In genomic region chr10:21694646-21695045, GRCh38 we compare ENCODE assay signal across 1 cellular context.
TF ChIP-seq lines count a peak whose summit lies in the region.

No MANE protein-coding gene starts in this region.

TF ChIP-seq in K562, 482 proteins besides CTCF, POLR2A, EP300 and RAD21 (continued from another document):
- TF ChIP-seq ZNF655 (CRISPR knock-in tag; IDR thresholded peaks at IDR 0.05) (no peak), VEZF1 (CRISPR knock-in tag; IDR thresholded peaks at IDR 0.05) (no peak)
